2 cellular contexts compared by ENCODE assay signal in genomic region chr1:74785944-74786343, GRCh38.
TF ChIP-seq lines count a peak whose summit lies in the region.

No MANE protein-coding gene starts in this region.

TF ChIP-seq in A549, 52 proteins besides CTCF, POLR2A, EP300 and RAD21 (continued from another document):
- no peak for TF ChIP-seq USF2 (IDR thresholded peaks at IDR 0.05)
- TF ChIP-seq HES2 (IDR thresholded peaks at IDR 0.05) = no peak
- no peak for TF ChIP-seq TFCP2L1 (CRISPR knock-in tag; IDR thresholded peaks at IDR 0.05)
- TF ChIP-seq MYC (IDR thresholded peaks at IDR 0.05; ENCODE audit: borderline replicate concordance, low read length) = no peak
- TF ChIP-seq HDAC2 (IDR thresholded peaks at IDR 0.05) = no peak
- TF ChIP-seq E2F6 (IDR thresholded peaks at IDR 0.05; ENCODE audit: borderline replicate concordance, low read depth) = no peak
- TF ChIP-seq MAFK (IDR thresholded peaks at IDR 0.05; ENCODE audit: partially characterized antibody) = peak; percentile 66

TF ChIP-seq in K562, 482 proteins besides CTCF, POLR2A, EP300 and RAD21 (continued from another document):
- TF ChIP-seq CHD1 (IDR thresholded peaks at IDR 0.05; ENCODE audit: low read length) = no peak
- TF ChIP-seq RBM34 (IDR thresholded peaks at IDR 0.05; ENCODE audit: borderline replicate concordance, insufficient read depth, low read length) = no peak
- no peak for TF ChIP-seq TARDBP (IDR thresholded peaks at IDR 0.05)
- TF ChIP-seq MAFF (IDR thresholded peaks at IDR 0.05; ENCODE audit: low read length) = peak; percentile 33; the same call in 1 of the 2 replicates
- TF ChIP-seq ZNF316 (IDR thresholded peaks at IDR 0.05) = peak; percentile 55; the same call in 1 of the 2 replicates
- no peak for TF ChIP-seq ZNF695 (CRISPR knock-in tag; IDR thresholded peaks at IDR 0.05)
TF ChIP-seq in K562: peak in this region for 2.
